ENCODE assay signal across 9 cellular contexts in the genomic region with DNA sequence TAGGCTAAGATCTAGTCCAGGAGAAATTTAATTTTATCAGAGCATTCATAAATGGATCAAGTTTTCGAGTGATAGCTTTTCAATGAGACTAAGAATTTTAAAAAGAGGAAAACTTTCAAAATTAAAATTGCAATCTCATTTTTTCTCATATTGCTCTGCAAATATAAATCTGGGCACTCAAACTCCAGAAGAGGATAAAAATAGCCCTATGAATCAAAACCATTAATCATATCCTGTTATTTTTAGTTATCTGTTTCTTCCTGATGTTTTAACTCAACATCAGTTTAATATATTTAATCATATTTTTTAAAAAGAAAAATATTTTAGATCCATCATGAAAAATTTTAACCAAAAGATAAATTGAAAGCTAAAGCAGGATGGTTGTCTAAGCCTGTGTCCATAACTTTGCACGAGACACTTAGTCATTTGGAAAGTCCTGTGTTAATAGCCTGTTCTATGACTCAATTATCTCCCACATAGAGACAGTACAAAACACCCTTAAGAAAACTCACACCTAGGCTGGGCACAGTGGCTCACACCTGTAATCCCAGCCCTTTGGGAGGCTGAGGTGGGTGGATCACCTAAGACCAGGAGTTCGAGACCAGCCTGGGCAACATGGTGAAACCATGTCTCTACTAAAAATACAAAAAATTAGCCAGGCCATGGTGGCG. TPM values are rescaled to one million over a fixed set of nuclear protein-coding genes. Genes with fewer than 3 reads are reported as not detected.
DNase-seq lines count a peak whose midpoint lies in the region; ATAC-seq, FAIRE-seq and TF ChIP-seq lines count a peak whose summit lies in the region.
"Had no signal": no experiment of that assay in that cellular context is flagged by ENCODE, and none has a peak within 500 bp of the region (broad histone marks: within the 10 kb centered on the region; RNA-seq: fewer than 3 reads in every experiment).

No MANE protein-coding gene starts in this region.

- H3K4me3 ChIP-seq in Caco-2 (ENCODE audit: low read depth, low read length), result no peak overlapping the region
- H3K4me3 ChIP-seq: body of pancreas had no signal

- H3K4me1 ChIP-seq in foreskin keratinocyte, result peaks cover 9% of the 10 kb centered on the region
- H3K4me1 ChIP-seq in Caco-2, result no peaks in the 10 kb centered on the region
- H3K4me1 ChIP-seq: body of pancreas had no signal

- ATAC-seq in GM21619 (IDR thresholded peaks at IDR 0.05; ENCODE audit: unreplicated experiment) (peak; percentile 83), foreskin keratinocyte (peak; percentile 99)
- no peak for ATAC-seq in CD4-positive, alpha-beta T cell (ENCODE audit: poor library complexity)
- ATAC-seq: body of pancreas had no signal

- no peak for FAIRE-seq in GM19239 (lab: Jason Lieb, UNC)

- DNase-seq in GM04504 (ENCODE audit: low read depth) (peak; percentile 15), HPDE6-E6E7 (ENCODE audit: extremely low spot score) (peak; percentile 80), foreskin keratinocyte (peak; percentile 87 to 94), COLO668 (lab: John Stamatoyannopoulos, UW; ENCODE audit: unreplicated experiment) (no peak), GM19239 (ENCODE audit: insufficient read length, low spot score) (no peak), Caco-2 (no peak)
- DNase-seq in CD4-positive, alpha-beta T cell, result no peak
- DNase-seq: body of pancreas had no signal

- no peaks in the 10 kb centered on the region for H3K9me3 ChIP-seq in CD4-positive, alpha-beta T cell (ENCODE audit: control insufficient read depth, low read length)
- no peaks in the 10 kb centered on the region; the same call in 1 of the 2 replicates for H3K9me3 ChIP-seq in Caco-2
- H3K9me3 ChIP-seq: body of pancreas had no signal

- POLR2A ChIA-PET in CD4-positive, alpha-beta T cell (lab: Charles Lee), result interaction anchor here (0.7 kb wide), 1 partner anchor 217 kb away, joined by 3 read pairs; no protein-coding TSS in a partner anchor
- POLR2A ChIA-PET in Caco-2 (lab: Charles Lee), result interaction anchor here (0.5 kb wide), 1 partner anchor 38 kb away, joined by 3 read pairs; no protein-coding TSS in a partner anchor

- no TSS peak for BruUV-seq in Caco-2 (replicated peaks; lab: Mats Ljungman, UMichigan)

- no peak overlapping the region for H3K4me3 Mint-ChIP-seq in CD4-positive, alpha-beta T cell
- no peak overlapping the region for H3K4me3 Mint-ChIP-seq in Caco-2 (ENCODE audit: unreplicated experiment)

- no peak for TF ChIP-seq CTCF in foreskin keratinocyte (conservative IDR thresholded peaks at IDR 0.05)
- no peak for TF ChIP-seq CTCF in CD4-positive, alpha-beta T cell (IDR thresholded peaks at IDR 0.05)
- TF ChIP-seq CTCF in Caco-2 (IDR thresholded peaks at IDR 0.05; ENCODE audit: insufficient read depth in 1 of 2, low read depth in 1 of 2, low read length in 1 of 2, severe bottlenecking in 1 of 2, unreplicated experiment in 1 of 2), result no peak

- H3K27me3 ChIP-seq in foreskin keratinocyte (no peaks in the 10 kb centered on the region), Caco-2 (replicated peaks; ENCODE audit: control insufficient read depth, insufficient read depth, low read length) (no peaks in the 10 kb centered on the region)
- no peaks in the 10 kb centered on the region for H3K27me3 ChIP-seq in CD4-positive, alpha-beta T cell (ENCODE audit: control insufficient read depth, insufficient read depth, low read length)
- H3K27me3 ChIP-seq: body of pancreas had no signal

- H3K9me3 Mint-ChIP-seq in CD4-positive, alpha-beta T cell, result no peaks in the 10 kb centered on the region
- H3K9me3 Mint-ChIP-seq in Caco-2 (ENCODE audit: unreplicated experiment), result no peaks in the 10 kb centered on the region

- H3K4me1 Mint-ChIP-seq in CD4-positive, alpha-beta T cell (ENCODE audit: low read depth), result no peaks in the 10 kb centered on the region
- H3K4me1 Mint-ChIP-seq in Caco-2 (ENCODE audit: low read depth, unreplicated experiment), result no peaks in the 10 kb centered on the region

- no peak overlapping the region for H3K27ac Mint-ChIP-seq in CD4-positive, alpha-beta T cell
- H3K27ac Mint-ChIP-seq in Caco-2 (ENCODE audit: unreplicated experiment), result no peak overlapping the region

- intact Hi-C loops in CD4-positive, alpha-beta T cell (cut with DNase I, micrococcal nuclease), result no loop called here
- intact Hi-C loops in Caco-2 (cut with micrococcal nuclease; ENCODE audit: unreplicated experiment), result no loop called here

- no peaks in the 10 kb centered on the region for H3K27me3 Mint-ChIP-seq in CD4-positive, alpha-beta T cell
- no peaks in the 10 kb centered on the region for H3K27me3 Mint-ChIP-seq in Caco-2 (ENCODE audit: insufficient read depth, unreplicated experiment)

- peak overlapping the region; percentile 58 for H3K27ac ChIP-seq in foreskin keratinocyte
- H3K27ac ChIP-seq in CD4-positive, alpha-beta T cell (ENCODE audit: low read depth, low read length), result no peak overlapping the region
- H3K27ac ChIP-seq: body of pancreas had no signal

- CTCF ChIA-PET in CD4-positive, alpha-beta T cell (lab: Charles Lee), result no interaction called here
- CTCF ChIA-PET in Caco-2 (lab: Charles Lee), result no interaction called here

- H3K36me3 Mint-ChIP-seq in CD4-positive, alpha-beta T cell (ENCODE audit: low read depth), result no peaks in the 10 kb centered on the region
- no peaks in the 10 kb centered on the region for H3K36me3 Mint-ChIP-seq in Caco-2 (ENCODE audit: insufficient read depth, unreplicated experiment)

- no peaks in the 10 kb centered on the region for H3K36me3 ChIP-seq in Caco-2 (ENCODE audit: control insufficient read depth, insufficient read depth, low read length)

RNA-seq across cellular contexts. Expression of gene PRRC2C, which starts 17.1 kb away (rescaled TPM):
- total RNA-seq in foreskin keratinocyte, result 108 and 122 TPM in 2 replicates
- 35.5 and 43.7 TPM in 2 replicates for polyA plus RNA-seq in foreskin keratinocyte
- 100 to 1,000 TPM; 357 to 387 TPM for total RNA-seq in CD4-positive, alpha-beta T cell
- total RNA-seq in Caco-2 (2022), result 208 and 237 TPM in 2 replicates

Comparison
In these comparisons a context has a peak if more than half of its experiments do, and no peak if none do; other contexts are left out.
1. DNase-seq: peak in GM04504 (single experiment), HPDE6-E6E7 (single experiment) and foreskin keratinocyte (2 of 2); none in COLO668 (single experiment), GM19239 (single experiment), CD4-positive, alpha-beta T cell (0 of 10) and Caco-2 (0 of 2).